Comparison of ENCODE assay signal across 1 cellular context in genomic region chr9:73009649-73010288, GRCh38.
TF ChIP-seq lines count a peak whose summit lies in the region.

No MANE protein-coding gene starts in this region.

TF ChIP-seq in K562, 482 proteins besides CTCF, POLR2A, EP300 and RAD21 (continued from another document and continues in another):
- TF ChIP-seq HLTF (IDR thresholded peaks at IDR 0.05) (no peak), E4F1 (CRISPR knock-in tag; IDR thresholded peaks at IDR 0.05; ENCODE audit: borderline replicate concordance) (no peak), ZNF408 (CRISPR knock-in tag; IDR thresholded peaks at IDR 0.05; ENCODE audit: low read depth) (no peak), FOXJ2 (tag; IDR thresholded peaks at IDR 0.05) (no peak), ZBTB34 (CRISPR knock-in tag; IDR thresholded peaks at IDR 0.05) (no peak), SMC3 (conservative IDR thresholded peaks at IDR 0.05; ENCODE audit: insufficient read depth, low read depth, low read length) (no peak), MTA2 (IDR thresholded peaks at IDR 0.05; ENCODE audit: low read depth) (peak; percentile 60), ZNF696 (CRISPR knock-in tag; conservative IDR thresholded peaks at IDR 0.05) (no peak), FOXM1 (IDR thresholded peaks at IDR 0.05; ENCODE audit: low read depth) (peak; percentile 74), FOXM1 (CRISPR knock-in tag; IDR thresholded peaks at IDR 0.05; ENCODE audit: low read depth) (no peak), FUS (optimal IDR thresholded peaks at IDR 0.05; ENCODE audit: low read depth, low read length) (no peak), SPI1 (IDR thresholded peaks at IDR 0.05; ENCODE audit: borderline replicate concordance, low read depth, low read length) (peak; percentile 88), RBFOX2 (IDR thresholded peaks at IDR 0.05; ENCODE audit: low read depth, low read length) (no peak), ZNF121 (CRISPR knock-in tag; conservative IDR thresholded peaks at IDR 0.05) (no peak), ZNF134 (CRISPR knock-in tag; conservative IDR thresholded peaks at IDR 0.05) (no peak), CTCFL (IDR thresholded peaks at IDR 0.05; ENCODE audit: borderline replicate concordance, insufficient read depth, low read depth, low read length, poor library complexity, severe bottlenecking) (peak; percentile 13), KLF13 (tag; IDR thresholded peaks at IDR 0.05; ENCODE audit: borderline replicate concordance, low read depth) (no peak), ARHGAP35 (IDR thresholded peaks at IDR 0.05; ENCODE audit: partially characterized antibody) (no peak), HNRNPLL (IDR thresholded peaks at IDR 0.05; ENCODE audit: low read depth, low read length, poor library complexity, severe bottlenecking) (no peak), EP400 (IDR thresholded peaks at IDR 0.05) (no peak), ZFP1 (CRISPR knock-in tag; IDR thresholded peaks at IDR 0.05) (no peak), CBFB (CRISPR knock-in tag; IDR thresholded peaks at IDR 0.05) (no peak), ASH1L (IDR thresholded peaks at IDR 0.05; ENCODE audit: borderline replicate concordance, low read depth, partially characterized antibody) (no peak), ERF (CRISPR knock-in tag; IDR thresholded peaks at IDR 0.05) (no peak), CXXC5 (CRISPR knock-in tag; IDR thresholded peaks at IDR 0.05) (no peak), GATAD2B (IDR thresholded peaks at IDR 0.05; ENCODE audit: borderline replicate concordance) (no peak), PHB2 (IDR thresholded peaks at IDR 0.05; ENCODE audit: low read depth) (no peak), DMBX1 (CRISPR knock-in tag; IDR thresholded peaks at IDR 0.05; ENCODE audit: borderline replicate concordance) (no peak), TCFL5 (CRISPR knock-in tag; conservative IDR thresholded peaks at IDR 0.05) (no peak), CC2D1A (IDR thresholded peaks at IDR 0.05) (0 out of 2 replicates have a peak, but pooled peaks have one; percentile 42), POU5F1 (IDR thresholded peaks at IDR 0.05; ENCODE audit: borderline replicate concordance, low read depth, low read length, partially characterized antibody) (no peak), HNRNPK (IDR thresholded peaks at IDR 0.05; ENCODE audit: low read depth, low read length, poor library complexity, severe bottlenecking) (no peak), KLF1 (tag; IDR thresholded peaks at IDR 0.05) (no peak), ELF1 (tag; IDR thresholded peaks at IDR 0.05) (no peak), MXD1 (CRISPR knock-in tag; IDR thresholded peaks at IDR 0.05; ENCODE audit: borderline replicate concordance, poor library complexity, severe bottlenecking) (no peak), SIRT6 (IDR thresholded peaks at IDR 0.05; ENCODE audit: low read depth, low read length) (no peak), E2F5 (CRISPR knock-in tag; IDR thresholded peaks at IDR 0.05) (no peak), PBX2 (CRISPR knock-in tag; IDR thresholded peaks at IDR 0.05; ENCODE audit: low read depth) (no peak), PBX2 (tag; conservative IDR thresholded peaks at IDR 0.05; ENCODE audit: low read depth) (peak; percentile 45; the same call in 1 of the 2 replicates), CREB1 (IDR thresholded peaks at IDR 0.05) (no peak), CREB1 (CRISPR knock-in tag; IDR thresholded peaks at IDR 0.05) (no peak)
- TF ChIP-seq, protein P1, sequence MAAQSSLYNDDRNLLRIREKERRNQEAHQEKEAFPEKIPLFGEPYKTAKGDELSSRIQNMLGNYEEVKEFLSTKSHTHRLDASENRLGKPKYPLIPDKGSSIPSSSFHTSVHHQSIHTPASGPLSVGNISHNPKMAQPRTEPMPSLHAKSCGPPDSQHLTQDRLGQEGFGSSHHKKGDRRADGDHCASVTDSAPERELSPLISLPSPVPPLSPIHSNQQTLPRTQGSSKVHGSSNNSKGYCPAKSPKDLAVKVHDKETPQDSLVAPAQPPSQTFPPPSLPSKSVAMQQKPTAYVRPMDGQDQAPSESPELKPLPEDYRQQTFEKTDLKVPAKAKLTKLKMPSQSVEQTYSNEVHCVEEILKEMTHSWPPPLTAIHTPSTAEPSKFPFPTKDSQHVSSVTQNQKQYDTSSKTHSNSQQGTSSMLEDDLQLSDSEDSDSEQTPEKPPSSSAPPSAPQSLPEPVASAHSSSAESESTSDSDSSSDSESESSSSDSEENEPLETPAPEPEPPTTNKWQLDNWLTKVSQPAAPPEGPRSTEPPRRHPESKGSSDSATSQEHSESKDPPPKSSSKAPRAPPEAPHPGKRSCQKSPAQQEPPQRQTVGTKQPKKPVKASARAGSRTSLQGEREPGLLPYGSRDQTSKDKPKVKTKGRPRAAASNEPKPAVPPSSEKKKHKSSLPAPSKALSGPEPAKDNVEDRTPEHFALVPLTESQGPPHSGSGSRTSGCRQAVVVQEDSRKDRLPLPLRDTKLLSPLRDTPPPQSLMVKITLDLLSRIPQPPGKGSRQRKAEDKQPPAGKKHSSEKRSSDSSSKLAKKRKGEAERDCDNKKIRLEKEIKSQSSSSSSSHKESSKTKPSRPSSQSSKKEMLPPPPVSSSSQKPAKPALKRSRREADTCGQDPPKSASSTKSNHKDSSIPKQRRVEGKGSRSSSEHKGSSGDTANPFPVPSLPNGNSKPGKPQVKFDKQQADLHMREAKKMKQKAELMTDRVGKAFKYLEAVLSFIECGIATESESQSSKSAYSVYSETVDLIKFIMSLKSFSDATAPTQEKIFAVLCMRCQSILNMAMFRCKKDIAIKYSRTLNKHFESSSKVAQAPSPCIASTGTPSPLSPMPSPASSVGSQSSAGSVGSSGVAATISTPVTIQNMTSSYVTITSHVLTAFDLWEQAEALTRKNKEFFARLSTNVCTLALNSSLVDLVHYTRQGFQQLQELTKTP (IDR thresholded peaks at IDR 0.05; ENCODE audit: low read depth in 1 of 2, partially characterized antibody in 2 of 2), result no peak
- TF ChIP-seq, protein P2, sequence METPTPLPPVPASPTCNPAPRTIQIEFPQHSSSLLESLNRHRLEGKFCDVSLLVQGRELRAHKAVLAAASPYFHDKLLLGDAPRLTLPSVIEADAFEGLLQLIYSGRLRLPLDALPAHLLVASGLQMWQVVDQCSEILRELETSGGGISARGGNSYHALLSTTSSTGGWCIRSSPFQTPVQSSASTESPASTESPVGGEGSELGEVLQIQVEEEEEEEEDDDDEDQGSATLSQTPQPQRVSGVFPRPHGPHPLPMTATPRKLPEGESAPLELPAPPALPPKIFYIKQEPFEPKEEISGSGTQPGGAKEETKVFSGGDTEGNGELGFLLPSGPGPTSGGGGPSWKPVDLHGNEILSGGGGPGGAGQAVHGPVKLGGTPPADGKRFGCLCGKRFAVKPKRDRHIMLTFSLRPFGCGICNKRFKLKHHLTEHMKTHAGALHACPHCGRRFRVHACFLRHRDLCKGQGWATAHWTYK (CRISPR knock-in tag; IDR thresholded peaks at IDR 0.05), result no peak
- TF ChIP-seq, protein P3, sequence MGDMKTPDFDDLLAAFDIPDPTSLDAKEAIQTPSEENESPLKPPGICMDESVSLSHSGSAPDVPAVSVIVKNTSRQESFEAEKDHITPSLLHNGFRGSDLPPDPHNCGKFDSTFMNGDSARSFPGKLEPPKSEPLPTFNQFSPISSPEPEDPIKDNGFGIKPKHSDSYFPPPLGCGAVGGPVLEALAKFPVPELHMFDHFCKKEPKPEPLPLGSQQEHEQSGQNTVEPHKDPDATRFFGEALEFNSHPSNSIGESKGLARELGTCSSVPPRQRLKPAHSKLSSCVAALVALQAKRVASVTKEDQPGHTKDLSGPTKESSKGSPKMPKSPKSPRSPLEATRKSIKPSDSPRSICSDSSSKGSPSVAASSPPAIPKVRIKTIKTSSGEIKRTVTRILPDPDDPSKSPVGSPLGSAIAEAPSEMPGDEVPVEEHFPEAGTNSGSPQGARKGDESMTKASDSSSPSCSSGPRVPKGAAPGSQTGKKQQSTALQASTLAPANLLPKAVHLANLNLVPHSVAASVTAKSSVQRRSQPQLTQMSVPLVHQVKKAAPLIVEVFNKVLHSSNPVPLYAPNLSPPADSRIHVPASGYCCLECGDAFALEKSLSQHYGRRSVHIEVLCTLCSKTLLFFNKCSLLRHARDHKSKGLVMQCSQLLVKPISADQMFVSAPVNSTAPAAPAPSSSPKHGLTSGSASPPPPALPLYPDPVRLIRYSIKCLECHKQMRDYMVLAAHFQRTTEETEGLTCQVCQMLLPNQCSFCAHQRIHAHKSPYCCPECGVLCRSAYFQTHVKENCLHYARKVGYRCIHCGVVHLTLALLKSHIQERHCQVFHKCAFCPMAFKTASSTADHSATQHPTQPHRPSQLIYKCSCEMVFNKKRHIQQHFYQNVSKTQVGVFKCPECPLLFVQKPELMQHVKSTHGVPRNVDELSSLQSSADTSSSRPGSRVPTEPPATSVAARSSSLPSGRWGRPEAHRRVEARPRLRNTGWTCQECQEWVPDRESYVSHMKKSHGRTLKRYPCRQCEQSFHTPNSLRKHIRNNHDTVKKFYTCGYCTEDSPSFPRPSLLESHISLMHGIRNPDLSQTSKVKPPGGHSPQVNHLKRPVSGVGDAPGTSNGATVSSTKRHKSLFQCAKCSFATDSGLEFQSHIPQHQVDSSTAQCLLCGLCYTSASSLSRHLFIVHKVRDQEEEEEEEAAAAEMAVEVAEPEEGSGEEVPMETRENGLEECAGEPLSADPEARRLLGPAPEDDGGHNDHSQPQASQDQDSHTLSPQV (IDR thresholded peaks at IDR 0.05), result no peak
- TF ChIP-seq, protein P4, sequence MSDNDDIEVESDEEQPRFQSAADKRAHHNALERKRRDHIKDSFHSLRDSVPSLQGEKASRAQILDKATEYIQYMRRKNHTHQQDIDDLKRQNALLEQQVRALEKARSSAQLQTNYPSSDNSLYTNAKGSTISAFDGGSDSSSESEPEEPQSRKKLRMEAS (CRISPR knock-in tag; IDR thresholded peaks at IDR 0.05), result peak; percentile 49
